8 cellular contexts compared by ENCODE assay signal in genomic region chr3:190119734-190120133, GRCh38. TPM values are rescaled to one million over a fixed set of nuclear protein-coding genes. Genes with fewer than 3 reads are reported as not detected.
DNase-seq lines count a peak whose midpoint lies in the region; ATAC-seq, FAIRE-seq and TF ChIP-seq lines count a peak whose summit lies in the region.

No MANE protein-coding gene starts in this region.

- FAIRE-seq in GM19239 (lab: Jason Lieb, UNC), result peak; percentile 48

- no peaks in the 10 kb centered on the region for H3K79me2 ChIP-seq in neural cell (replicated peaks; ENCODE audit: insufficient read depth, low read length)

- no peak for TF ChIP-seq RAD21 in neural cell (conservative IDR thresholded peaks at IDR 0.05)

- no peak overlapping the region for H3K4me2 ChIP-seq in neural cell (ENCODE audit: low read length)

- peak overlapping the region; percentile 49 for H3K4me3 Mint-ChIP-seq in central memory CD8-positive, alpha-beta T cell

- TF ChIP-seq CTCF in neural cell (IDR thresholded peaks at IDR 0.05; ENCODE audit: poor library complexity, severe bottlenecking), result no peak

- H3K4me1 Mint-ChIP-seq in central memory CD8-positive, alpha-beta T cell, result peaks cover 9% of the 10 kb centered on the region

- no peaks in the 10 kb centered on the region for H3K27me3 ChIP-seq in neural cell (ENCODE audit: insufficient read depth, low read depth, low read length)

- peaks cover 76% of the 10 kb centered on the region for H3K27me3 Mint-ChIP-seq in central memory CD8-positive, alpha-beta T cell

- no peak overlapping the region for H2AFZ ChIP-seq in neural cell (ENCODE audit: low read depth, low read length)

- H3K9me3 ChIP-seq in neural cell (ENCODE audit: low read length), result no peaks in the 10 kb centered on the region

- H3K9me3 Mint-ChIP-seq in central memory CD8-positive, alpha-beta T cell, result no peaks in the 10 kb centered on the region

- peaks cover 4% of the 10 kb centered on the region for H3K36me3 Mint-ChIP-seq in central memory CD8-positive, alpha-beta T cell (ENCODE audit: insufficient read depth)

- DNase-seq in GM19239 (ENCODE audit: insufficient read length, low spot score) (no peak), NCI-H510A treated with DMSO at 0.1 percent for 48 hours (lab: John Stamatoyannopoulos, UW) (no peak), NCI-H526 treated with DMSO at 0.1 percent for 48 hours (lab: John Stamatoyannopoulos, UW) (no peak), G401 (ENCODE audit: low spot score) (no peak)
- DNase-seq in central memory CD8-positive, alpha-beta T cell (ENCODE audit: low spot score in 2 of 2), result no peak

- peak overlapping the region; percentile 77 for H3K27ac ChIP-seq in neural cell (ENCODE audit: low read length)

- no peaks in the 10 kb centered on the region for H3F3A ChIP-seq in neural cell (ENCODE audit: insufficient read depth, low read length, poor library complexity, severe bottlenecking)

- in situ Hi-C loops in G401 (cut with HindIII; ENCODE audit: low sequenced_read_pairs), result no loop called here

- H4K20me1 ChIP-seq in neural cell (ENCODE audit: insufficient read depth), result no peaks in the 10 kb centered on the region

- no peak for TF ChIP-seq EP300 in neural cell (conservative IDR thresholded peaks at IDR 0.05; ENCODE audit: poor library complexity, severe bottlenecking)

- no peaks in the 10 kb centered on the region for H3K36me3 ChIP-seq in neural cell (ENCODE audit: insufficient read depth, low read length)

- peak overlapping the region; percentile 97 for H3K4me3 ChIP-seq in neural cell (ENCODE audit: low read length)

- peak; percentile 20 for ATAC-seq in HG03342 (IDR thresholded peaks at IDR 0.05; ENCODE audit: unreplicated experiment)
- ATAC-seq in central memory CD8-positive, alpha-beta T cell (replicated peaks; ENCODE audit: extremely low read depth, poor library complexity, severe bottlenecking), result no peak
- no peak for ATAC-seq in HG03196 (IDR thresholded peaks at IDR 0.05; ENCODE audit: unreplicated experiment)

- peak overlapping the region; percentile 80 for H3K9ac ChIP-seq in neural cell (ENCODE audit: low read length)

- no peaks in the 10 kb centered on the region for H3K9me2 ChIP-seq in neural cell (ENCODE audit: insufficient read depth, low read length)

- H3K27ac Mint-ChIP-seq in central memory CD8-positive, alpha-beta T cell (ENCODE audit: low read depth), result no peak overlapping the region

TF ChIP-seq in neural cell, 6 proteins besides CTCF, POLR2A, EP300 and RAD21:
- TF ChIP-seq TAF1 (IDR thresholded peaks at IDR 0.05; ENCODE audit: low read depth) (no peak), POLR2AphosphoS5 (IDR thresholded peaks at IDR 0.05) (no peak), SMC3 (conservative IDR thresholded peaks at IDR 0.05; ENCODE audit: poor library complexity) (no peak), EZH2 (IDR thresholded peaks at IDR 0.05; ENCODE audit: borderline replicate concordance, insufficient read depth, low read length, poor library complexity, severe bottlenecking) (no peak), REST (IDR thresholded peaks at IDR 0.05; ENCODE audit: borderline replicate concordance) (no peak), MXI1 (conservative IDR thresholded peaks at IDR 0.05; ENCODE audit: poor library complexity, severe bottlenecking) (no peak)

RNA-seq across cellular contexts. Expression of gene P3H2, which starts 1.0 kb away (rescaled TPM):
- polyA plus RNA-seq in neural cell, result 0.68 and 3.8 TPM in 2 replicates
- polyA minus RNA-seq in neural cell, result 0.97 and 6.0 TPM in 2 replicates
- total RNA-seq in G401 (2014; rRNA removed; shearing (Covaris generic)), result 56.7 and 102 TPM in 2 replicates
